In the genomic region with DNA sequence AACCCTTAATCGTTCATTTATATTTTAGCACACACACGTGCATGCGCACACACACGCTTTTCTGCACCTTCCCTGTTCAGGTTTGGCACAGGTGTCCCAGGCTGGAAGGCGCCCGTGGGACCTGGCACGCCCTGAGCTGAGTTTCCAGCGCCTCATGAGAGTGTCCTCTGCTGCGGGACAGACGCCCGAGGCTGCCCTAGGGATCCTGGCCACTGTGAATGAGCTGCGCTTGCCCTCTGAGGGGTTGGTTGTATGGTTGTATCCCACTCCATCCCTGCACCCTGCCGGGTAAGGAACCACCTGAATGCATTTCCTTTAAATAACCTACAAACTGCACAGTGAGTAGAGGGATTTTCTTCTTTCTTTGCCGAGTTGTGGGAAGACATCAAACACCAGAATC, we compare ENCODE assay signal across 32 cellular contexts. TPM values are rescaled to one million over a fixed set of nuclear protein-coding genes. Genes with fewer than 3 reads are reported as not detected.
DNase-seq lines count a peak whose midpoint lies in the region; ATAC-seq, FAIRE-seq and TF ChIP-seq lines count a peak whose summit lies in the region.
"Had no signal": no experiment of that assay in that cellular context is flagged by ENCODE, and none has a peak within 500 bp of the region (broad histone marks: within the 10 kb centered on the region; RNA-seq: fewer than 3 reads in every experiment).

No MANE protein-coding gene starts in this region.

- no peaks in the 10 kb centered on the region for H3K9me2 ChIP-seq in HCT116 (ENCODE audit: insufficient read depth)

- no peak overlapping the region for H3K56ac ChIP-seq in H1 (replicated peaks; ENCODE audit: insufficient read length, low read depth, low read length)

- 14% methylated on average over 14 of the region's 14 CpGs for WGBS in A549 (ENCODE audit: missing lambda C conversion rate)
- WGBS in H1 (ENCODE audit: extremely low coverage in 1 of 2, insufficient coverage in 1 of 2, insufficient read length in 1 of 2, insufficient replicate concordance in 2 of 2, low coverage in 1 of 2, low lambda C conversion rate in 2 of 2, missing lambda C conversion rate in 1 of 2), 2 experiments = 4% methylated on average over 14 of the region's 14 CpGs; no CpG with 5 or more reads in 1 of the 2 experiments
- 12 to 13% methylated on average over 8 of the region's 14 CpGs for WGBS in esophagus squamous epithelium, 2 donors

- peaks cover 16% of the 10 kb centered on the region; the same call in 1 of the 2 replicates for H3K23me2 ChIP-seq in H1 (ENCODE audit: low read depth, low read length)

- no peaks in the 10 kb centered on the region for H3K9me3 ChIP-seq in A549
- H3K9me3 ChIP-seq in HCT116 (ENCODE audit: control insufficient read depth in 1 of 2, insufficient read depth in 1 of 2, low read depth in 1 of 2, low read length in 2 of 2) = no peaks in the 10 kb centered on the region
- H3K9me3 ChIP-seq in H1 (ENCODE audit: insufficient read depth in 2 of 2, low read depth in 1 of 2, low read length in 1 of 2) = no peaks in the 10 kb centered on the region
- H3K9me3 ChIP-seq in esophagus squamous epithelium = no peaks in the 10 kb centered on the region
- H3K9me3 ChIP-seq in CD4-positive, alpha-beta T cell (ENCODE audit: control insufficient read depth, low read length) = no peaks in the 10 kb centered on the region
- H3K9me3 ChIP-seq: ovary had no signal

- H2AFZ ChIP-seq in HCT116 (ENCODE audit: low read depth, low read length, poor library complexity, severe bottlenecking) (no peak overlapping the region), H1 (ENCODE audit: low read length) (peak overlapping the region; percentile 65; the same call in 1 of the 2 replicates)

- no peak overlapping the region for H2BK5ac ChIP-seq in H1 (ENCODE audit: low read depth, low read length)

- POLR2A ChIA-PET in A549 (lab: Yijun Ruan, JAX) = no interaction called here
- POLR2A ChIA-PET in HCT116 (lab: Charles Lee) = no interaction called here
- POLR2A ChIA-PET in H1 (lab: Charles Lee; ENCODE audit: partially characterized antibody) = interaction anchor here (1.1 to 3.8 kb wide), 4 partner anchors 10 to 18 kb away, joined by 3 to 19 read pairs (median 6); a partner anchor contains a TSS
- POLR2A ChIA-PET in CD4-positive, alpha-beta T cell (lab: Charles Lee) = no interaction called here

- peak overlapping the region; percentile 63; the same call in 1 of the 2 replicates for H2BK12ac ChIP-seq in H1 (ENCODE audit: low read depth, low read length)

- H4K8ac ChIP-seq in H1 (ENCODE audit: extremely low read depth, insufficient read depth, low read length) = no peak overlapping the region

- H3K4me1 Mint-ChIP-seq in CD4-positive, alpha-beta T cell (ENCODE audit: low read depth) = peaks cover 5% of the 10 kb centered on the region
- no peaks in the 10 kb centered on the region for H3K4me1 Mint-ChIP-seq in natural killer cell
- H3K4me1 Mint-ChIP-seq: activated CD8-positive, alpha-beta memory T cell treated with anti-CD3 and anti-CD28 coated beads, Interleukin-2, amount 10 ng/mL, durations not matched to agents 7 days and 5 days; activated naive CD8-positive, alpha-beta T cell treated with anti-CD3 and anti-CD28 coated beads, Interleukin-2, amount 50 U/mL, for 24 hours had no signal

- no peak overlapping the region for H3K27ac Mint-ChIP-seq in CD4-positive, alpha-beta T cell
- H3K27ac Mint-ChIP-seq in natural killer cell = no peak overlapping the region
- H3K27ac Mint-ChIP-seq: activated CD8-positive, alpha-beta memory T cell treated with anti-CD3 and anti-CD28 coated beads, Interleukin-2, amount 10 ng/mL, durations not matched to agents 7 days and 5 days; activated naive CD8-positive, alpha-beta T cell treated with anti-CD3 and anti-CD28 coated beads, Interleukin-2, amount 50 U/mL, for 24 hours; CD8-positive, alpha-beta T cell; nephron; T-helper 1 cell treated with Interleukin-12 subunit alpha and Interleukin-12 subunit beta and Interleukin-4 antibody, amounts not matched to agents 30 μg/mL and 1 μg/mL, for 36 hours had no signal

- H3K27me3 ChIP-seq in HCT116 (ENCODE audit: insufficient read depth, low read length) = peaks cover 15% of the 10 kb centered on the region; the same call in 1 of the 2 replicates
- H3K27me3 ChIP-seq in H1 (replicated peaks in 1 of 4; ENCODE audit: control insufficient read depth in 3 of 4, extremely low read depth in 1 of 4, insufficient read depth in 3 of 4, low read length in 3 of 4) = peaks cover 3 to 33% (median 24%) of the 10 kb centered on the region in 4 experiments
- H3K27me3 ChIP-seq in esophagus squamous epithelium = peaks cover 0 to 94% (median 0%) of the 10 kb centered on the region in 4 donors
- H3K27me3 ChIP-seq in CD4-positive, alpha-beta T cell (ENCODE audit: control insufficient read depth, insufficient read depth, low read length) = peaks cover 44% of the 10 kb centered on the region
- H3K27me3 ChIP-seq: ovary had no signal

- no peak overlapping the region for H3K27ac ChIP-seq in A549
- no peak overlapping the region for H3K27ac ChIP-seq in HCT116 (ENCODE audit: low read depth, low read length)
- no peak overlapping the region for H3K27ac ChIP-seq in H1 (ENCODE audit: low read depth, low read length)
- no peak overlapping the region for H3K27ac ChIP-seq in esophagus squamous epithelium
- no peak overlapping the region for H3K27ac ChIP-seq in CD4-positive, alpha-beta T cell (ENCODE audit: low read depth, low read length)
- H3K27ac ChIP-seq: ovary, skin epidermis had no signal

- peak overlapping the region; percentile 2 for H3K14ac ChIP-seq in H1 (ENCODE audit: insufficient read length)

- H3K4me1 ChIP-seq in A549 = no peaks in the 10 kb centered on the region; the same call in 2 of the 3 replicates
- H3K4me1 ChIP-seq in HCT116 (ENCODE audit: control insufficient read depth in 1 of 2, insufficient read depth in 2 of 2, low read length in 2 of 2) = no peaks in the 10 kb centered on the region
- H3K4me1 ChIP-seq in H1 (replicated peaks in 1 of 4; ENCODE audit: control insufficient read depth in 3 of 4, insufficient read depth in 4 of 4, low read length in 3 of 4) = peaks cover 2 to 12% (median 12%) of the 10 kb centered on the region in 4 experiments; a peak in 6 of 7 replicates
- peaks cover 0 to 4% (median 0%) of the 10 kb centered on the region in 3 donors for H3K4me1 ChIP-seq in esophagus squamous epithelium

- peaks cover 76% of the 10 kb centered on the region for H3K27me3 Mint-ChIP-seq in CD4-positive, alpha-beta T cell
- H3K27me3 Mint-ChIP-seq in natural killer cell (ENCODE audit: low read depth in 2 of 2) = peaks cover 37 to 74% of the 10 kb centered on the region in 2 donors

- TF ChIP-seq POLR2A in A549 (IDR thresholded peaks at IDR 0.05; ENCODE audit: low read length) (no peak), HCT116 (IDR thresholded peaks at IDR 0.05; ENCODE audit: borderline replicate concordance, extremely low read depth, insufficient read depth, insufficient read length) (no peak), H1 (IDR thresholded peaks at IDR 0.05; ENCODE audit: control extremely low read depth in 1 of 2, low read depth in 2 of 2, low read length in 2 of 2) (no peak), esophagus squamous epithelium (IDR thresholded peaks at IDR 0.05) (no peak)

- TF ChIP-seq RAD21 in A549 (conservative IDR thresholded peaks at IDR 0.05 in 1 of 2, IDR thresholded peaks at IDR 0.05 in 1 of 2) = no peak
- TF ChIP-seq RAD21 in HCT116 (IDR thresholded peaks at IDR 0.05; ENCODE audit: low read depth) = no peak
- no peak for TF ChIP-seq RAD21 in H1 (IDR thresholded peaks at IDR 0.05 in 1 of 2, conservative IDR thresholded peaks at IDR 0.05 in 1 of 2; ENCODE audit: low read depth in 2 of 2, low read length in 2 of 2)

- no peak overlapping the region for H3K4ac ChIP-seq in H1 (replicated peaks; ENCODE audit: insufficient read length, low read depth, low read length)

- no peak overlapping the region for H3K23ac ChIP-seq in H1 (ENCODE audit: insufficient read length)

- no peak for TF ChIP-seq CTCF in A549 (IDR thresholded peaks at IDR 0.05)
- TF ChIP-seq CTCF in HCT116 (IDR thresholded peaks at IDR 0.05 in 2 of 3, conservative IDR thresholded peaks at IDR 0.05 in 1 of 3; ENCODE audit: borderline replicate concordance in 1 of 3, insufficient read depth in 1 of 3, low read depth in 2 of 3, low read length in 2 of 3) = no peak
- TF ChIP-seq CTCF in H1 (IDR thresholded peaks at IDR 0.05; ENCODE audit: control extremely low read depth in 1 of 3, insufficient read depth in 1 of 3, low read depth in 1 of 3, low read length in 3 of 3) = no peak
- no peak for TF ChIP-seq CTCF in esophagus squamous epithelium (IDR thresholded peaks at IDR 0.05)
- TF ChIP-seq CTCF in CD4-positive, alpha-beta T cell (IDR thresholded peaks at IDR 0.05) = no peak
- TF ChIP-seq CTCF in natural killer cell (IDR thresholded peaks at IDR 0.05) = no peak

- no peak for DNase-seq in A549 (ENCODE audit: low read depth in 1 of 2, low spot score in 1 of 2)
- no peak for DNase-seq in HCT116 (ENCODE audit: low read depth, low spot score)
- no peak for DNase-seq in H1 (ENCODE audit: low read depth in 1 of 2, low spot score in 2 of 2)
- DNase-seq in left lobe of liver (ENCODE audit: low spot score) = no peak
- DNase-seq in NCI-H524 treated with DMSO at 0.1 percent for 48 hours (lab: John Stamatoyannopoulos, UW) = no peak
- DNase-seq in esophagus squamous epithelium (lab: John Stamatoyannopoulos, UW) = no peak
- DNase-seq in CD4-positive, alpha-beta T cell = no peak
- no peak for DNase-seq in natural killer cell
- DNase-seq: activated CD4-positive, alpha-beta T cell treated with anti-CD3 and anti-CD28 coated beads, Interleukin-2, amount 50 U/mL, for 4 hours; activated CD8-positive, alpha-beta memory T cell treated with anti-CD3 and anti-CD28 coated beads, Interleukin-2, amount 10 ng/mL, durations not matched to agents 7 days and 5 days; activated naive CD8-positive, alpha-beta T cell treated with anti-CD3 and anti-CD28 coated beads, Interleukin-2, amount 50 U/mL, for 24 hours; activated T-cell treated with anti-CD3 and anti-CD28 coated beads, Interleukin-2, amount 50 U/mL, for 48 hours; CD8-positive, alpha-beta T cell; central memory CD4-positive, alpha-beta T cell; cortex of kidney; DMS 273 treated with DMSO at 0.1 percent for 48 hours; effector memory CD4-positive, alpha-beta T cell; HCEC 1CT; NCI-H1048; NCI-H1694; NCI-H2171; OCI-M1; ovary; stimulated activated naive CD4-positive, alpha-beta T cell had no signal

- H4K91ac ChIP-seq in H1 (replicated peaks; ENCODE audit: insufficient read length, low read length) = peak overlapping the region; percentile 67

- no peaks in the 10 kb centered on the region for H3K79me1 ChIP-seq in H1 (ENCODE audit: low read depth, low read length)

- H2BK20ac ChIP-seq in H1 (ENCODE audit: low read length) = peak overlapping the region; percentile 9

- no peak overlapping the region for H3K4me3 ChIP-seq in A549
- no peak overlapping the region for H3K4me3 ChIP-seq in HCT116 (replicated peaks in 1 of 2; ENCODE audit: low read depth in 1 of 2, low read length in 2 of 2)
- H3K4me3 ChIP-seq in H1 (ENCODE audit: extremely low read depth in 1 of 4, insufficient read depth in 2 of 4, low read depth in 3 of 4, low read length in 4 of 4) = peak overlapping the region; percentile 31 to 63 (median 42); a peak in 6 of 8 replicates
- H3K4me3 ChIP-seq in esophagus squamous epithelium = no peak overlapping the region
- H3K4me3 ChIP-seq: GM12878, ovary, skin epidermis had no signal

- H3K79me2 ChIP-seq in HCT116 (ENCODE audit: insufficient read depth, low read length) (no peaks in the 10 kb centered on the region), H1 (ENCODE audit: control insufficient read depth in 1 of 2, insufficient read depth in 2 of 2, low read length in 2 of 2) (no peaks in the 10 kb centered on the region)

- no peaks in the 10 kb centered on the region for H3K36me3 Mint-ChIP-seq in CD4-positive, alpha-beta T cell (ENCODE audit: low read depth)
- no peaks in the 10 kb centered on the region for H3K36me3 Mint-ChIP-seq in natural killer cell
- H3K36me3 Mint-ChIP-seq: activated CD8-positive, alpha-beta memory T cell treated with anti-CD3 and anti-CD28 coated beads, Interleukin-2, amount 10 ng/mL, durations not matched to agents 7 days and 5 days; CD8-positive, alpha-beta T cell had no signal

- RAD21 ChIA-PET in HCT116 (lab: Charles Lee; ENCODE audit: low non-redundant PET in 1 of 2, low total read pairs in 2 of 2, uncharacterized antibody in 2 of 2, unreplicated experiment in 2 of 2) = no interaction called here

- no TSS peak for BruUV-seq in HCT116 (replicated peaks; lab: Mats Ljungman, UMichigan)

- FAIRE-seq in A549 (lab: Jason Lieb, UNC) (no peak), H1 (lab: Jason Lieb, UNC) (peak; percentile 57)
- FAIRE-seq: GM12878, TTC549 had no signal

- H3K4me2 ChIP-seq in A549 (0 out of 3 replicates have a peak overlapping the region, but pooled peaks have one; percentile 18), HCT116 (ENCODE audit: low read length) (no peak overlapping the region), H1 (ENCODE audit: insufficient read depth in 1 of 2, low read depth in 2 of 2, low read length in 2 of 2) (peak overlapping the region; percentile 94 to 97)

- no peak overlapping the region for H2BK15ac ChIP-seq in H1 (ENCODE audit: low read length)

- H2AK5ac ChIP-seq in H1 (ENCODE audit: low read depth, low read length) = no peak overlapping the region

- TF ChIP-seq EP300 in A549 (IDR thresholded peaks at IDR 0.05) (no peak), H1 (IDR thresholded peaks at IDR 0.05; ENCODE audit: borderline replicate concordance in 1 of 2, low read depth in 2 of 2, low read length in 2 of 2) (no peak)

- no peak overlapping the region for H3K9ac ChIP-seq in HCT116 (ENCODE audit: low read length)
- H3K9ac ChIP-seq in H1 (replicated peaks in 1 of 4; ENCODE audit: extremely low read depth in 1 of 4, low read depth in 3 of 4, low read length in 3 of 4) = peak overlapping the region in 1 of 4 experiments; percentile 63; a peak in 2 of 7 replicates

- no peak overlapping the region for H4K5ac ChIP-seq in H1 (ENCODE audit: insufficient read length, low read depth, low read length)

- H3K9me3 Mint-ChIP-seq in CD4-positive, alpha-beta T cell = no peaks in the 10 kb centered on the region
- no peaks in the 10 kb centered on the region for H3K9me3 Mint-ChIP-seq in natural killer cell
- H3K9me3 Mint-ChIP-seq: activated naive CD8-positive, alpha-beta T cell treated with anti-CD3 and anti-CD28 coated beads, Interleukin-2, amount 50 U/mL, for 24 hours; CD8-positive, alpha-beta T cell; nephron; T-helper 1 cell treated with Interleukin-12 subunit alpha and Interleukin-12 subunit beta and Interleukin-4 antibody, amounts not matched to agents 30 μg/mL and 1 μg/mL, for 36 hours had no signal

- intact Hi-C loops in HCT116 (cut with micrococcal nuclease) = no loop called here
- intact Hi-C loops in esophagus squamous epithelium (cut with DNase I) = no loop called here
- intact Hi-C loops in CD4-positive, alpha-beta T cell (cut with DNase I, micrococcal nuclease) = no loop called here
- intact Hi-C loops in natural killer cell (cut with micrococcal nuclease) = no loop called here

- H3K4me3 Mint-ChIP-seq in CD4-positive, alpha-beta T cell = no peak overlapping the region
- H3K4me3 Mint-ChIP-seq in natural killer cell = no peak overlapping the region
- H3K4me3 Mint-ChIP-seq: activated CD8-positive, alpha-beta memory T cell treated with anti-CD3 and anti-CD28 coated beads, Interleukin-2, amount 10 ng/mL, durations not matched to agents 7 days and 5 days; activated naive CD8-positive, alpha-beta T cell treated with anti-CD3 and anti-CD28 coated beads, Interleukin-2, amount 50 U/mL, for 24 hours; CD8-positive, alpha-beta T cell; IgD-negative memory B cell; T-helper 1 cell treated with Interleukin-12 subunit alpha and Interleukin-12 subunit beta and Interleukin-4 antibody, amounts not matched to agents 30 μg/mL and 1 μg/mL, for 36 hours had no signal

- H3K18ac ChIP-seq in H1 (ENCODE audit: extremely low read depth, low read length) = peak overlapping the region; percentile 48; the same call in 1 of the 2 replicates

- H3K36me3 ChIP-seq in HCT116 (ENCODE audit: control insufficient read depth in 1 of 2, insufficient read depth in 2 of 2, low read length in 2 of 2) (no peaks in the 10 kb centered on the region), H1 (ENCODE audit: control insufficient read depth in 2 of 4, insufficient read depth in 4 of 4, low read length in 3 of 4) (no peaks in the 10 kb centered on the region), esophagus squamous epithelium (no peaks in the 10 kb centered on the region)
- H3K36me3 ChIP-seq: ovary had no signal

- ATAC-seq in A549 = peak; percentile 42 to 67
- ATAC-seq in HCT116 = 0 out of 2 replicates have a peak, but pooled peaks have one; percentile 22
- peak; percentile 16 for ATAC-seq in left lobe of liver
- no peak for ATAC-seq in CD4-positive, alpha-beta T cell (ENCODE audit: poor library complexity)
- no peak for ATAC-seq in natural killer cell
- ATAC-seq: activated CD4-positive, CD25-positive, alpha-beta regulatory T cell treated with anti-CD3 and anti-CD28 coated beads, Interleukin-2, amount 50 U/mL, for 24 hours; activated CD8-positive, alpha-beta memory T cell treated with anti-CD3 and anti-CD28 coated beads, Interleukin-2, amount 10 ng/mL, durations not matched to agents 7 days and 5 days; activated naive CD8-positive, alpha-beta T cell treated with anti-CD3 and anti-CD28 coated beads, Interleukin-2, amount 50 U/mL, for 24 hours; CD8-positive, alpha-beta T cell; GM12878; SK-N-SH treated with all-trans-retinoic acid at 6 μM for 48 hours had no signal

- no peak overlapping the region for H2BK120ac ChIP-seq in H1 (replicated peaks; ENCODE audit: low read depth, low read length)

- H4K20me1 ChIP-seq in HCT116 (ENCODE audit: insufficient read depth) = no peaks in the 10 kb centered on the region
- no peaks in the 10 kb centered on the region for H4K20me1 ChIP-seq in H1 (replicated peaks in 1 of 2; ENCODE audit: control insufficient read depth in 1 of 2, insufficient read depth in 2 of 2, low read length in 2 of 2)

- CTCF ChIA-PET in A549 (lab: Yijun Ruan, JAX) (interaction anchor here (0.6 to 3.2 kb wide), 3 partner anchors 10 to 51 kb away, joined by 3 to 12 read pairs (median 4); no protein-coding TSS in a partner anchor), HCT116 (lab: Charles Lee) (no interaction called here), H1 (lab: Charles Lee; ENCODE audit: partially characterized antibody) (interaction anchor here (0.6 to 1.9 kb wide), 5 partner anchors 9 to 61 kb away, joined by 3 to 7 read pairs (median 3); no protein-coding TSS in a partner anchor)
- CTCF ChIA-PET in CD4-positive, alpha-beta T cell (lab: Charles Lee) = no interaction called here

RNA-seq across cellular contexts. Expression of a gene that starts 12.2 kb away (rescaled TPM):
- 1.8 and 2.3 TPM in 2 replicates for polyA plus RNA-seq in A549 (2011; rRNA removed)
- polyA plus RNA-seq in A549 (2012; cell fraction: cytosol; rRNA removed) = 4.0 and 6.6 TPM in 2 replicates
- polyA plus RNA-seq in A549 (2012; cell fraction: nucleus; rRNA removed) = 7.4 and 9.9 TPM in 2 replicates
- 3.0 to 4.6 TPM (median 4.2 TPM) in 3 replicates for polyA plus RNA-seq in A549 (2017; fragmentation: RNase III; extraction: RNeasy Plus Mini Kit Qiagen cat#74134 plus additional on column Dnase treatment)
- 1.5 and 1.6 TPM in 2 replicates for polyA minus RNA-seq in A549 (2011; rRNA and poly(A)+ RNA removed)
- total RNA-seq in HCT116 (2021; ENCODE audit: unreplicated experiment) = 1.9 TPM
- 0.41 and 0.61 TPM in 2 replicates for polyA plus RNA-seq in HCT116 (2012)
- total RNA-seq in H1 (2021; fragmentation: NEBNext Ultra II Directional; extraction: Animal tissue kit (Norgen Biotek cat#: 25700)) = 15.6 and 15.9 TPM in 2 replicates
- 8.0 and 13.6 TPM in 2 replicates for polyA plus RNA-seq in H1 (2011; rRNA removed)
- 7.7 TPM for polyA plus RNA-seq in H1 (2011; cell fraction: cytosol; rRNA removed)
- polyA plus RNA-seq in H1 (2011; cell fraction: nucleus; rRNA removed) = 10.9 TPM
- polyA plus RNA-seq in H1 (2012, experiment 1 of 2) = 6.3 to 10.4 TPM (median 7.5 TPM) in 4 replicates
- polyA plus RNA-seq in H1 (2012, experiment 2 of 2) = 8.6 TPM
- 8.4 TPM for polyA plus RNA-seq in H1 (2013, experiment 1 of 2)
- 7.9 TPM for polyA plus RNA-seq in H1 (2013, experiment 2 of 2)
- polyA minus RNA-seq in H1 (2011; rRNA and poly(A)+ RNA removed) = 3.0 and 3.1 TPM in 2 replicates
- 9.0 TPM for polyA minus RNA-seq in H1 (2011; cell fraction: cytosol; rRNA and poly(A)+ RNA removed)
- polyA minus RNA-seq in H1 (2011; cell fraction: nucleus; rRNA and poly(A)+ RNA removed) = 9.1 TPM
- 0.43 TPM for total RNA-seq in left lobe of liver
- under 1 TPM in 3 of 4 donors, not detected in 1; 0.22 to 0.57 (median 0.26) TPM for total RNA-seq in esophagus squamous epithelium
- 1 to 10 TPM; 5.4 TPM for total RNA-seq in CD4-positive, alpha-beta T cell
- total RNA-seq in natural killer cell = 1 to 10 TPM; 1.4 to 2.4 (median 1.7) TPM
- polyA plus RNA-seq: IgD-negative memory B cell had no signal

Comparison
In these comparisons a context has a peak if more than half of its experiments do, and no peak if none do; other contexts are left out.
1. ATAC-seq: peak in A549 (2 of 2), HCT116 (single experiment) and left lobe of liver (single experiment); none in CD4-positive, alpha-beta T cell (single experiment) and natural killer cell (0 of 3).
2. H3K4me3 ChIP-seq: peak in H1 (4 of 4); none in A549 (single experiment), HCT116 (0 of 2) and esophagus squamous epithelium (0 of 4).
3. CTCF ChIA-PET loops: an anchor here in A549 (0.6 to 3.2 kb wide) and H1 (0.6 to 1.9 kb wide); none called in HCT116 and CD4-positive, alpha-beta T cell.